8 cellular contexts compared by ENCODE assay signal in the genomic region with DNA sequence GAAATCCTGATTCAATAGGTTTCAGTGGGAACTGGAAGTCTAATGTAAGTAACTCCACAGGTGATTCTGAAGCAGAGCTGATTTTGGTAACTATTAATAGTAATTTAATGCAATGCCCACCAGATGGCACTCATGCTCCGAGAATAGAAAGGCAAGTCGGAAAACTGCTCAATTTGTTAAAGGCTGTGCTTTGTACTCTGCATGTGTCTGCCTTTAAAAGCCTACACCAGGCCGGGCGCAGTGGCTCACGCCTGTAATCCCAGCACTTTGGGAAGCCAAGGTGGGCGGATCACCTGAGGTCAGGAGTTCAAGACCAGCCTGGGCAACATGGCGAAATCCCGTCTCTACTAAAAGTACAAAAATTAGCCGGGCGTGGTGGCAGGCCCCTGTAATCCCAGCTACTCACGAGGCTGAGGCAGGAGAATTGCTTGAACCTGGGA.
DNase-seq lines count a peak whose midpoint lies in the region; ATAC-seq, FAIRE-seq and TF ChIP-seq lines count a peak whose summit lies in the region.
"Not testable (repeated sequence)": the region's sequence is repeated elsewhere in the genome, so short reads cannot be mapped to it uniquely, and the experiment has no call there.

No MANE protein-coding gene starts in this region.

- DNase-seq in DMS53 (lab: John Stamatoyannopoulos, UW) (peak; percentile 94), NCI-H226 (peak; percentile 33), amniotic epithelial cell (ENCODE audit: low read depth) (peak; percentile 65), glutamatergic neuron (peak; percentile 68), non-pigmented ciliary epithelial cell (ENCODE audit: low read depth) (peak; percentile 36)
- peak; percentile 41 for DNase-seq in stimulated activated naive B cell treated with anti-CD40 and anti-IgM and Interleukin-4, amounts not matched to agents 10 μg/mL and 1 μg/mL and 100 μg/mL, for 72 hours

- peak; percentile 75 for TF ChIP-seq CTCF in glutamatergic neuron (IDR thresholded peaks at IDR 0.05; ENCODE audit: partially characterized antibody, unreplicated experiment)

- H3K9me3 Mint-ChIP-seq in glutamatergic neuron (ENCODE audit: unreplicated experiment); stimulated activated naive B cell treated with anti-CD40 and anti-IgM and Interleukin-4, amounts not matched to agents 10 μg/mL and 1 μg/mL and 100 μg/mL, for 72 hours: not testable (repeated sequence)

- peak; percentile 54 for FAIRE-seq in TTC549 (lab: Jason Lieb, UNC)

- ATAC-seq in HG02885 (IDR thresholded peaks at IDR 0.05; ENCODE audit: poor library complexity, unreplicated experiment) = peak; percentile 66
- ATAC-seq in stimulated activated naive B cell treated with anti-CD40 and anti-IgM and Interleukin-4, amounts not matched to agents 10 μg/mL and 1 μg/mL and 100 μg/mL, for 72 hours (replicated peaks) = peak; percentile 76 to 80

- H3K36me3 Mint-ChIP-seq in glutamatergic neuron (ENCODE audit: unreplicated experiment); stimulated activated naive B cell treated with anti-CD40 and anti-IgM and Interleukin-4, amounts not matched to agents 10 μg/mL and 1 μg/mL and 100 μg/mL, for 72 hours: not testable (repeated sequence)

- H3K4me3 Mint-ChIP-seq in glutamatergic neuron (ENCODE audit: unreplicated experiment); stimulated activated naive B cell treated with anti-CD40 and anti-IgM and Interleukin-4, amounts not matched to agents 10 μg/mL and 1 μg/mL and 100 μg/mL, for 72 hours: not testable (repeated sequence)

- not testable (repeated sequence) for H3K4me1 Mint-ChIP-seq in glutamatergic neuron (ENCODE audit: low read depth, unreplicated experiment); stimulated activated naive B cell treated with anti-CD40 and anti-IgM and Interleukin-4, amounts not matched to agents 10 μg/mL and 1 μg/mL and 100 μg/mL, for 72 hours

- not testable (repeated sequence) for H3K27ac Mint-ChIP-seq in glutamatergic neuron (ENCODE audit: unreplicated experiment); stimulated activated naive B cell treated with anti-CD40 and anti-IgM and Interleukin-4, amounts not matched to agents 10 μg/mL and 1 μg/mL and 100 μg/mL, for 72 hours

- H3K27me3 Mint-ChIP-seq in glutamatergic neuron (ENCODE audit: unreplicated experiment); stimulated activated naive B cell treated with anti-CD40 and anti-IgM and Interleukin-4, amounts not matched to agents 10 μg/mL and 1 μg/mL and 100 μg/mL, for 72 hours: not testable (repeated sequence)

Comparison
In these comparisons a context has a peak if more than half of its experiments do, and no peak if none do; other contexts are left out.
1. Peak in every context shown above with its lines: DNase-seq and ATAC-seq.
2. DNase-seq: peak in every context shown above with its lines; median percentile 94 in DMS53; 68 in glutamatergic neuron; 65 in amniotic epithelial cell; 41 in stimulated activated naive B cell treated with anti-CD40 and anti-IgM and Interleukin-4, amounts not matched to agents 10 μg/mL and 1 μg/mL and 100 μg/mL, for 72 hours; 36 in non-pigmented ciliary epithelial cell; 33 in NCI-H226.